In the genomic region with DNA sequence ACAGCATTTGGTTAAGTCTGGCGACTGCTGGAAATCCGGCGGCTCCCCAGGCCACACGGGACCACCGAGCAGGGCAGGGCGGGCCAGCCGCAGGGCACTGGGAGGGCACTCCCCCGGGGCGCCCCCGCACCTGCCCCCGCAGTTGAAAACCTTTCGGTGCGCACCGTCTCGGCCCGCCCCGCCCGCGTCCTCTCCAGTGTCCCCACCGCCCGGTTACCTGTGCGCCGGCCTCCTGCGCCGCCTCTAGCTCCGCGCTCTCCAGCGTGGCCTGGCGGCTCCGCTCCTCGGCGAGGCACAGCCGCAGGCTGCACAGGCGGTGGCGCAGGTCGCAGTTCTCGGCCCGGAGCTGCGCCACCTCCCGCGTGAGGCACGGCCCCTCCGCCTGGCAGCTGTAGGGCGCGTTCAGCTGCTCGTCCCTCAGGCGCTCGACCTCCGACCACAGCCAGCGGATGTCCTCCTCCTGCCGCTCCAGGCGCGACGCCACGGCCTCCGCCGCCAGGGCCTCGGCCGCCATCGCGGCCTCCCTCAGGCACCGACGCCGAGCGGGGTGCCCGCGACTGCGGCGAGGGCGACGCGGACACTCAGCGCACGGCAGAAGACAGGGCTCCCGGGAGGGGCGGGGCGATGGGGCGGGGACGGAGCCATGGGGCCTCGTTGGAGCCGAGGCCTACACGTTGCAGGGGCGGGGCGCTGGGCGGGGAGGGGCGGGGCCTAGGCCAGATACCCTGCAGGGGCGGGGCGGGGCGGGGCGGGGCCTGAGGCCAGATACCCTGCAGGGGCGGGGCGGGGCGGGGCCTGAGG, we compare ENCODE assay signal across 1 cellular context.
TF ChIP-seq lines count a peak whose summit lies in the region.

A gene (minus strand): TSS at position 600 of the 801 bp plus-strand sequence. CDS start 86 bp downstream, at position 514.

TF ChIP-seq in HepG2, 621 proteins besides CTCF, POLR2A, EP300 and RAD21 (continued from another document and continues in another):
- TF ChIP-seq, protein P1, sequence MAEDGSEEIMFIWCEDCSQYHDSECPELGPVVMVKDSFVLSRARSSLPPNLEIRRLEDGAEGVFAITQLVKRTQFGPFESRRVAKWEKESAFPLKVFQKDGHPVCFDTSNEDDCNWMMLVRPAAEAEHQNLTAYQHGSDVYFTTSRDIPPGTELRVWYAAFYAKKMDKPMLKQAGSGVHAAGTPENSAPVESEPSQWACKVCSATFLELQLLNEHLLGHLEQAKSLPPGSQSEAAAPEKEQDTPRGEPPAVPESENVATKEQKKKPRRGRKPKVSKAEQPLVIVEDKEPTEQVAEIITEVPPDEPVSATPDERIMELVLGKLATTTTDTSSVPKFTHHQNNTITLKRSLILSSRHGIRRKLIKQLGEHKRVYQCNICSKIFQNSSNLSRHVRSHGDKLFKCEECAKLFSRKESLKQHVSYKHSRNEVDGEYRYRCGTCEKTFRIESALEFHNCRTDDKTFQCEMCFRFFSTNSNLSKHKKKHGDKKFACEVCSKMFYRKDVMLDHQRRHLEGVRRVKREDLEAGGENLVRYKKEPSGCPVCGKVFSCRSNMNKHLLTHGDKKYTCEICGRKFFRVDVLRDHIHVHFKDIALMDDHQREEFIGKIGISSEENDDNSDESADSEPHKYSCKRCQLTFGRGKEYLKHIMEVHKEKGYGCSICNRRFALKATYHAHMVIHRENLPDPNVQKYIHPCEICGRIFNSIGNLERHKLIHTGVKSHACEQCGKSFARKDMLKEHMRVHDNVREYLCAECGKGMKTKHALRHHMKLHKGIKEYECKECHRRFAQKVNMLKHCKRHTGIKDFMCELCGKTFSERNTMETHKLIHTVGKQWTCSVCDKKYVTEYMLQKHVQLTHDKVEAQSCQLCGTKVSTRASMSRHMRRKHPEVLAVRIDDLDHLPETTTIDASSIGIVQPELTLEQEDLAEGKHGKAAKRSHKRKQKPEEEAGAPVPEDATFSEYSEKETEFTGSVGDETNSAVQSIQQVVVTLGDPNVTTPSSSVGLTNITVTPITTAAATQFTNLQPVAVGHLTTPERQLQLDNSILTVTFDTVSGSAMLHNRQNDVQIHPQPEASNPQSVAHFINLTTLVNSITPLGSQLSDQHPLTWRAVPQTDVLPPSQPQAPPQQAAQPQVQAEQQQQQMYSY (CRISPR knock-in tag; IDR thresholded peaks at IDR 0.05): no peak
- TF ChIP-seq, protein P2, sequence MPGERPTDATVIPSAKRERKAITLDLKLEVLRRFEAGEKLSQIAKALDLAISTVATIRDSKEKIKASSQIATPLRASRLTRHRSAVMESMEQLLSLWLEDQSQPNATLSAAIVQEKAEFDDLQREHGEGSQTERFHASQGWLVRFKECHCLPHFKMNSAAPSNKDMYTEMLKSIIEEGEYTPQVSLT (CRISPR knock-in tag; IDR thresholded peaks at IDR 0.05; ENCODE audit: borderline replicate concordance, low read depth): peak; percentile 76; the same call in 1 of the 2 replicates
- TF ChIP-seq TCF7L2 (IDR thresholded peaks at IDR 0.05; ENCODE audit: low read depth, low read length) (no peak), ZNF562 (CRISPR knock-in tag; IDR thresholded peaks at IDR 0.05; ENCODE audit: borderline replicate concordance) (0 out of 2 replicates have a peak, but pooled peaks have one; percentile 43), ZNF354B (CRISPR knock-in tag; IDR thresholded peaks at IDR 0.05) (peak; percentile 94), TEAD3 (CRISPR knock-in tag; optimal IDR thresholded peaks at IDR 0.05; ENCODE audit: borderline replicate concordance) (no peak), ZSCAN31 (CRISPR knock-in tag; IDR thresholded peaks at IDR 0.05; ENCODE audit: low read depth) (peak; percentile 94), ZNF484 (CRISPR knock-in tag; IDR thresholded peaks at IDR 0.05; ENCODE audit: borderline replicate concordance, low read depth) (no peak), SIN3A (IDR thresholded peaks at IDR 0.05; ENCODE audit: borderline replicate concordance, low read depth, low read length) (peak; percentile 82; the same call in 1 of the 2 replicates), FOSL2 (CRISPR knock-in tag; IDR thresholded peaks at IDR 0.05) (no peak), HDAC1 (CRISPR knock-in tag; IDR thresholded peaks at IDR 0.05) (peak; percentile 80), TP53 (CRISPR knock-in tag; conservative IDR thresholded peaks at IDR 0.05) (no peak), ZNF501 (CRISPR knock-in tag; IDR thresholded peaks at IDR 0.05) (peak; percentile 56; the same call in 1 of the 2 replicates), ZNF12 (CRISPR knock-in tag; IDR thresholded peaks at IDR 0.05) (no peak; the same call in 1 of the 2 replicates), SALL2 (CRISPR knock-in tag; IDR thresholded peaks at IDR 0.05) (peak; percentile 97; the same call in 1 of the 2 replicates), CENPX (CRISPR knock-in tag; IDR thresholded peaks at IDR 0.05) (no peak), ZNF232 (CRISPR knock-in tag; IDR thresholded peaks at IDR 0.05; ENCODE audit: borderline replicate concordance) (no peak), FOSL1 (CRISPR knock-in tag; IDR thresholded peaks at IDR 0.05; ENCODE audit: borderline replicate concordance) (no peak), ZNF431 (CRISPR knock-in tag; IDR thresholded peaks at IDR 0.05; ENCODE audit: borderline replicate concordance, low read depth) (peak; percentile 95), HNF4A (CRISPR knock-in tag; IDR thresholded peaks at IDR 0.05) (no peak), ZNF367 (CRISPR knock-in tag; IDR thresholded peaks at IDR 0.05; ENCODE audit: borderline replicate concordance) (no peak; the same call in 1 of the 2 replicates), WIZ (CRISPR knock-in tag; IDR thresholded peaks at IDR 0.05) (peak; percentile 47; the same call in 1 of the 2 replicates), ATRX (CRISPR knock-in tag; IDR thresholded peaks at IDR 0.05; ENCODE audit: borderline replicate concordance) (no peak)
- TF ChIP-seq, protein P3, sequence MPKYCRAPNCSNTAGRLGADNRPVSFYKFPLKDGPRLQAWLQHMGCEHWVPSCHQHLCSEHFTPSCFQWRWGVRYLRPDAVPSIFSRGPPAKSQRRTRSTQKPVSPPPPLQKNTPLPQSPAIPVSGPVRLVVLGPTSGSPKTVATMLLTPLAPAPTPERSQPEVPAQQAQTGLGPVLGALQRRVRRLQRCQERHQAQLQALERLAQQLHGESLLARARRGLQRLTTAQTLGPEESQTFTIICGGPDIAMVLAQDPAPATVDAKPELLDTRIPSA (CRISPR knock-in tag; IDR thresholded peaks at IDR 0.05; ENCODE audit: borderline replicate concordance): peak; percentile 17; the same call in 1 of the 2 replicates
- TF ChIP-seq, protein P4, sequence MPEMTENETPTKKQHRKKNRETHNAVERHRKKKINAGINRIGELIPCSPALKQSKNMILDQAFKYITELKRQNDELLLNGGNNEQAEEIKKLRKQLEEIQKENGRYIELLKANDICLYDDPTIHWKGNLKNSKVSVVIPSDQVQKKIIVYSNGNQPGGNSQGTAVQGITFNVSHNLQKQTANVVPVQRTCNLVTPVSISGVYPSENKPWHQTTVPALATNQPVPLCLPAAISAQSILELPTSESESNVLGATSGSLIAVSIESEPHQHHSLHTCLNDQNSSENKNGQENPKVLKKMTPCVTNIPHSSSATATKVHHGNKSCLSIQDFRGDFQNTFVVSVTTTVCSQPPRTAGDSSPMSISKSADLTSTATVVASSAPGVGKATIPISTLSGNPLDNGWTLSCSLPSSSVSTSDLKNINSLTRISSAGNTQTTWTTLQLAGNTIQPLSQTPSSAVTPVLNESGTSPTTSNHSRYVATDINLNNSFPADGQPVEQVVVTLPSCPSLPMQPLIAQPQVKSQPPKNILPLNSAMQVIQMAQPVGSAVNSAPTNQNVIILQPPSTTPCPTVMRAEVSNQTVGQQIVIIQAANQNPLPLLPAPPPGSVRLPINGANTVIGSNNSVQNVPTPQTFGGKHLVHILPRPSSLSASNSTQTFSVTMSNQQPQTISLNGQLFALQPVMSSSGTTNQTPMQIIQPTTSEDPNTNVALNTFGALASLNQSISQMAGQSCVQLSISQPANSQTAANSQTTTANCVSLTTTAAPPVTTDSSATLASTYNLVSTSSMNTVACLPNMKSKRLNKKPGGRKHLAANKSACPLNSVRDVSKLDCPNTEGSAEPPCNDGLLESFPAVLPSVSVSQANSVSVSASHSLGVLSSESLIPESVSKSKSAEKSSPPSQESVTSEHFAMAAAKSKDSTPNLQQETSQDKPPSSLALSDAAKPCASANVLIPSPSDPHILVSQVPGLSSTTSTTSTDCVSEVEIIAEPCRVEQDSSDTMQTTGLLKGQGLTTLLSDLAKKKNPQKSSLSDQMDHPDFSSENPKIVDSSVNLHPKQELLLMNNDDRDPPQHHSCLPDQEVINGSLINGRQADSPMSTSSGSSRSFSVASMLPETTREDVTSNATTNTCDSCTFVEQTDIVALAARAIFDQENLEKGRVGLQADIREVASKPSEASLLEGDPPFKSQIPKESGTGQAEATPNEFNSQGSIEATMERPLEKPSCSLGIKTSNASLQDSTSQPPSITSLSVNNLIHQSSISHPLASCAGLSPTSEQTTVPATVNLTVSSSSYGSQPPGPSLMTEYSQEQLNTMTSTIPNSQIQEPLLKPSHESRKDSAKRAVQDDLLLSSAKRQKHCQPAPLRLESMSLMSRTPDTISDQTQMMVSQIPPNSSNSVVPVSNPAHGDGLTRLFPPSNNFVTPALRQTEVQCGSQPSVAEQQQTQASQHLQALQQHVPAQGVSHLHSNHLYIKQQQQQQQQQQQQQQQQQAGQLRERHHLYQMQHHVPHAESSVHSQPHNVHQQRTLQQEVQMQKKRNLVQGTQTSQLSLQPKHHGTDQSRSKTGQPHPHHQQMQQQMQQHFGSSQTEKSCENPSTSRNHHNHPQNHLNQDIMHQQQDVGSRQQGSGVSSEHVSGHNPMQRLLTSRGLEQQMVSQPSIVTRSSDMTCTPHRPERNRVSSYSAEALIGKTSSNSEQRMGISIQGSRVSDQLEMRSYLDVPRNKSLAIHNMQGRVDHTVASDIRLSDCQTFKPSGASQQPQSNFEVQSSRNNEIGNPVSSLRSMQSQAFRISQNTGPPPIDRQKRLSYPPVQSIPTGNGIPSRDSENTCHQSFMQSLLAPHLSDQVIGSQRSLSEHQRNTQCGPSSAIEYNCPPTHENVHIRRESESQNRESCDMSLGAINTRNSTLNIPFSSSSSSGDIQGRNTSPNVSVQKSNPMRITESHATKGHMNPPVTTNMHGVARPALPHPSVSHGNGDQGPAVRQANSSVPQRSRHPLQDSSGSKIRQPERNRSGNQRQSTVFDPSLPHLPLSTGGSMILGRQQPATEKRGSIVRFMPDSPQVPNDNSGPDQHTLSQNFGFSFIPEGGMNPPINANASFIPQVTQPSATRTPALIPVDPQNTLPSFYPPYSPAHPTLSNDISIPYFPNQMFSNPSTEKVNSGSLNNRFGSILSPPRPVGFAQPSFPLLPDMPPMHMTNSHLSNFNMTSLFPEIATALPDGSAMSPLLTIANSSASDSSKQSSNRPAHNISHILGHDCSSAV (CRISPR knock-in tag; IDR thresholded peaks at IDR 0.05; ENCODE audit: borderline replicate concordance): no peak
- TF ChIP-seq, protein P5, sequence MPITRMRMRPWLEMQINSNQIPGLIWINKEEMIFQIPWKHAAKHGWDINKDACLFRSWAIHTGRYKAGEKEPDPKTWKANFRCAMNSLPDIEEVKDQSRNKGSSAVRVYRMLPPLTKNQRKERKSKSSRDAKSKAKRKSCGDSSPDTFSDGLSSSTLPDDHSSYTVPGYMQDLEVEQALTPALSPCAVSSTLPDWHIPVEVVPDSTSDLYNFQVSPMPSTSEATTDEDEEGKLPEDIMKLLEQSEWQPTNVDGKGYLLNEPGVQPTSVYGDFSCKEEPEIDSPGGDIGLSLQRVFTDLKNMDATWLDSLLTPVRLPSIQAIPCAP (CRISPR knock-in tag; IDR thresholded peaks at IDR 0.05; ENCODE audit: low read depth): 0 out of 2 replicates have a peak, but pooled peaks have one; percentile 67
- TF ChIP-seq, protein P6, sequence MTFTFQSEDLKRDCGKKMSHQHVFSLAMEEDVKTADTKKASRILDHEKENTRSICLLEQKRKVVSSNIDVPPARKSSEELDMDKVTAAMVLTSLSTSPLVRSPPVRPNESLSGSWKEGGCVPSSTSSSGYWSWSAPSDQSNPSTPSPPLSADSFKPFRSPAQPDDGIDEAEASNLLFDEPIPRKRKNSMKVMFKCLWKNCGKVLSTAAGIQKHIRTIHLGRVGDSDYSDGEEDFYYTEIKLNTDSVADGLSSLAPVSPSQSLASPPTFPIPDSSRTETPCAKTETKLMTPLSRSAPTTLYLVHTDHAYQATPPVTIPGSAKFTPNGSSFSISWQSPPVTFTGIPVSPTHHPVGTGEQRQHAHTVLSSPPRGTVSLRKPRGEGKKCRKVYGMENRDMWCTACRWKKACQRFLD (CRISPR knock-in tag; IDR thresholded peaks at IDR 0.05; ENCODE audit: borderline replicate concordance): peak; percentile 93
- TF ChIP-seq, protein P7, sequence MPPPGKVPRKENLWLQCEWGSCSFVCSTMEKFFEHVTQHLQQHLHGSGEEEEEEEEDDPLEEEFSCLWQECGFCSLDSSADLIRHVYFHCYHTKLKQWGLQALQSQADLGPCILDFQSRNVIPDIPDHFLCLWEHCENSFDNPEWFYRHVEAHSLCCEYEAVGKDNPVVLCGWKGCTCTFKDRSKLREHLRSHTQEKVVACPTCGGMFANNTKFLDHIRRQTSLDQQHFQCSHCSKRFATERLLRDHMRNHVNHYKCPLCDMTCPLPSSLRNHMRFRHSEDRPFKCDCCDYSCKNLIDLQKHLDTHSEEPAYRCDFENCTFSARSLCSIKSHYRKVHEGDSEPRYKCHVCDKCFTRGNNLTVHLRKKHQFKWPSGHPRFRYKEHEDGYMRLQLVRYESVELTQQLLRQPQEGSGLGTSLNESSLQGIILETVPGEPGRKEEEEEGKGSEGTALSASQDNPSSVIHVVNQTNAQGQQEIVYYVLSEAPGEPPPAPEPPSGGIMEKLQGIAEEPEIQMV (CRISPR knock-in tag; IDR thresholded peaks at IDR 0.05; ENCODE audit: low read depth): peak; percentile 75
- TF ChIP-seq, protein P8, sequence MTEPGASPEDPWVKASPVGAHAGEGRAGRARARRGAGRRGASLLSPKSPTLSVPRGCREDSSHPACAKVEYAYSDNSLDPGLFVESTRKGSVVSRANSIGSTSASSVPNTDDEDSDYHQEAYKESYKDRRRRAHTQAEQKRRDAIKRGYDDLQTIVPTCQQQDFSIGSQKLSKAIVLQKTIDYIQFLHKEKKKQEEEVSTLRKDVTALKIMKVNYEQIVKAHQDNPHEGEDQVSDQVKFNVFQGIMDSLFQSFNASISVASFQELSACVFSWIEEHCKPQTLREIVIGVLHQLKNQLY (CRISPR knock-in tag; IDR thresholded peaks at IDR 0.05): no peak
